8 cellular contexts compared by ENCODE assay signal in genomic region chr7:111137296-111138195, GRCh38. TPM values are rescaled to one million over a fixed set of nuclear protein-coding genes. Genes with fewer than 3 reads are reported as not detected.
DNase-seq lines count a peak whose midpoint lies in the region; ATAC-seq and TF ChIP-seq lines count a peak whose summit lies in the region.

No MANE protein-coding gene starts in this region.

- H3K27me3 Mint-ChIP-seq in type B pancreatic cell: no peaks in the 10 kb centered on the region

- TF ChIP-seq POLR2A in esophagus muscularis mucosa (IDR thresholded peaks at IDR 0.05; ENCODE audit: low read depth): no peak

- TF ChIP-seq CTCF in type B pancreatic cell (conservative IDR thresholded peaks at IDR 0.05): no peak
- TF ChIP-seq CTCF in esophagus muscularis mucosa (IDR thresholded peaks at IDR 0.05): no peak

- H3K9me3 ChIP-seq in right cardiac atrium (ENCODE audit: control insufficient read depth, low read length) (no peaks in the 10 kb centered on the region), esophagus muscularis mucosa (no peaks in the 10 kb centered on the region)

- DNase-seq in A172 (ENCODE audit: low spot score) (peak; percentile 40), activated T-cell treated with anti-CD3 and anti-CD28 coated beads for 4 hours (peak; percentile 4), right cardiac atrium (peak in 2 of 3 donors; percentile 20 to 36), type B pancreatic cell (ENCODE audit: extremely low spot score, unreplicated experiment) (no peak), esophagus muscularis mucosa (ENCODE audit: extremely low spot score) (no peak), COLO829 (ENCODE audit: low spot score) (no peak)

- peaks cover 3% of the 10 kb centered on the region for H3K4me1 ChIP-seq in right cardiac atrium (ENCODE audit: control insufficient read depth, insufficient read depth, low read length)
- peaks cover 0 to 13% (median 4%) of the 10 kb centered on the region in 4 donors for H3K4me1 ChIP-seq in esophagus muscularis mucosa

- H3K4me3 ChIP-seq in right cardiac atrium (ENCODE audit: low read length) (no peak overlapping the region), esophagus muscularis mucosa (no peak overlapping the region)

- H3K27ac Mint-ChIP-seq in type B pancreatic cell: peak overlapping the region; percentile 22

- no peaks in the 10 kb centered on the region for H3K36me3 Mint-ChIP-seq in type B pancreatic cell

- no peaks in the 10 kb centered on the region for H3K9me3 Mint-ChIP-seq in type B pancreatic cell

- 70% methylated on average over 4 of the region's 4 CpGs for WGBS in right cardiac atrium
- 63% methylated on average over 4 of the region's 4 CpGs for WGBS in esophagus muscularis mucosa

- intact Hi-C loops in right cardiac atrium (cut with DNase I) (no loop called here), esophagus muscularis mucosa (cut with DNase I) (no loop called here)

- ATAC-seq in GM19397 (IDR thresholded peaks at IDR 0.05; ENCODE audit: unreplicated experiment) (peak; percentile 74), HG03432 (IDR thresholded peaks at IDR 0.05; ENCODE audit: unreplicated experiment) (peak; percentile 84), right cardiac atrium (peak in 1 of 2 donors; percentile 69)

- TF ChIP-seq EP300 in esophagus muscularis mucosa (IDR thresholded peaks at IDR 0.05): no peak

- H3K27ac ChIP-seq in right cardiac atrium (ENCODE audit: low read length) (peak overlapping the region; percentile 62), esophagus muscularis mucosa (replicated peaks in 1 of 4) (peak overlapping the region in 1 of 4 donors; percentile 17)

- no peaks in the 10 kb centered on the region for H3K27me3 ChIP-seq in right cardiac atrium (ENCODE audit: control insufficient read depth, insufficient read depth)
- no peaks in the 10 kb centered on the region for H3K27me3 ChIP-seq in esophagus muscularis mucosa

- peaks cover 5% of the 10 kb centered on the region for H3K4me1 Mint-ChIP-seq in type B pancreatic cell (ENCODE audit: unreplicated experiment)

- H3K36me3 ChIP-seq in esophagus muscularis mucosa: no peaks in the 10 kb centered on the region

- no peak overlapping the region for H3K4me3 Mint-ChIP-seq in type B pancreatic cell

RNA-seq across cellular contexts. Expression of gene LRRN3, which starts 46.6 kb away (rescaled TPM):
- not detected in 2 replicates for total RNA-seq in A172 (2014; rRNA removed; shearing (Covaris generic))
- total RNA-seq in right cardiac atrium (10 to 100 TPM; 15.3 to 44.8 (median 27.5) TPM), type B pancreatic cell (ENCODE audit: low replicate concordance) (4.9 and 12.9 TPM in 2 replicates), esophagus muscularis mucosa (1 to 10 TPM in 1 of 4 donors, under 1 TPM in 3; 0.39 to 1.3 (median 0.61) TPM)
- polyA plus RNA-seq in right cardiac atrium: 25.1 TPM

Comparison
In these comparisons a context has a peak if more than half of its experiments do, and no peak if none do; other contexts are left out.
1. DNase-seq: peak in A172 (single experiment), activated T-cell treated with anti-CD3 and anti-CD28 coated beads for 4 hours (single experiment) and right cardiac atrium (2 of 3); none in type B pancreatic cell (single experiment), esophagus muscularis mucosa (single experiment) and COLO829 (single experiment).